ENCODE assay signal across 18 cellular contexts in the genomic region with DNA sequence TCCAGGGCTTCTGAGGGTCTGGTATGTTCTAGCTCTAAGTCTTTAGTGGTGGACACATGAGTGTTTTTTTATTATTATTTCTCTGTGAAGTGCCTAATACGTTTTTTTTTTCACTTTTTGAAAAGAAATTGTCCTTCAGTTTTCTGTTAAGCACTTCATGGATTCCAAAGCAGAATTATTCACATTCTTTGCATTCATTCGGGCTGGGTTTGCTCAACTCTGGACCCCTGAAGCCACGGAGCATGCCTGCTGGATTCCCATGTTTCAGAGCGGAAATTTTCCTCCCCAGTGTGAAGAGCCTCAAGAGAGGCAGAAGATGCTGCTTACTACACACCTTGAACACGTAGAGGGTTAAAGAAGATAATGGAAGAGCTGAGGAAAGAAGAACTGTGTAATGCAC.
DNase-seq lines count a peak whose midpoint lies in the region; ATAC-seq and TF ChIP-seq lines count a peak whose summit lies in the region.
"Had no signal": no experiment of that assay in that cellular context is flagged by ENCODE, and none has a peak within 500 bp of the region (broad histone marks: within the 10 kb centered on the region; RNA-seq: fewer than 3 reads in every experiment).

No MANE protein-coding gene starts in this region.

- peaks cover 6% of the 10 kb centered on the region for H3K9me3 Mint-ChIP-seq in endodermal cell
- H3K9me3 Mint-ChIP-seq in nephron, result peaks cover 12% of the 10 kb centered on the region
- no peaks in the 10 kb centered on the region for H3K9me3 Mint-ChIP-seq in natural killer cell treated with Interleukin-12 subunit alpha and Interleukin-12 subunit beta and Interleukin-15 and Interleukin-18, amount 100 ng/mL, for 72 hours

- no peaks in the 10 kb centered on the region for H3K27me3 ChIP-seq in endodermal cell (ENCODE audit: control insufficient read depth, insufficient read depth, low read length, poor library complexity, severe bottlenecking)
- H3K27me3 ChIP-seq: ascending aorta, MG63 had no signal

- 66 to 70% methylated on average over 5 of the region's 5 CpGs for WGBS in endodermal cell (ENCODE audit: insufficient coverage in 1 of 2, insufficient read length in 1 of 2), 2 experiments

- peak; percentile 59 for DNase-seq in AG10803 (ENCODE audit: low read depth)
- peak; percentile 8 for DNase-seq in M059J (ENCODE audit: low read depth)
- DNase-seq in endodermal cell, result peak; percentile 58
- no peak for DNase-seq in hippocampal formation (lab: John Stamatoyannopoulos, UW)
- DNase-seq in NCI-H2171 (lab: John Stamatoyannopoulos, UW), result no peak
- DNase-seq in stimulated activated CD4-positive, alpha-beta T cell treated with anti-CD3 and anti-CD28 coated beads, Interleukin-2, amount 100 ng/mL, for 24 hours, result no peak
- no peak for DNase-seq in natural killer cell treated with Interleukin-12 subunit alpha and Interleukin-12 subunit beta and Interleukin-15 and Interleukin-18, amount 100 ng/mL, for 72 hours (ENCODE audit: low spot score)
- DNase-seq: activated CD4-positive, alpha-beta T cell treated with anti-CD3 and anti-CD28 coated beads for 1 hour; activated CD8-positive, alpha-beta memory T cell treated with anti-CD3 and anti-CD28 coated beads, Interleukin-2, amount 10 ng/mL, durations not matched to agents 7 days and 5 days; AML-193; left ventricle myocardium inferior; MG63; NCI-H187; NCI-H446 treated with DMSO at 0.1 percent for 48 hours; T-helper 2 cell had no signal

- ATAC-seq in natural killer cell treated with Interleukin-12 subunit alpha and Interleukin-12 subunit beta and Interleukin-15 and Interleukin-18, amount 100 ng/mL, for 72 hours, result no peak
- ATAC-seq: activated CD8-positive, alpha-beta memory T cell treated with anti-CD3 and anti-CD28 coated beads, Interleukin-2, amount 10 ng/mL, durations not matched to agents 7 days and 5 days; Right ventricle myocardium inferior had no signal

- no peak overlapping the region for H3K27ac Mint-ChIP-seq in endodermal cell
- peak overlapping the region; percentile 14 to 83 (median 77) for H3K27ac Mint-ChIP-seq in nephron
- no peak overlapping the region for H3K27ac Mint-ChIP-seq in natural killer cell treated with Interleukin-12 subunit alpha and Interleukin-12 subunit beta and Interleukin-15 and Interleukin-18, amount 100 ng/mL, for 72 hours
- H3K27ac Mint-ChIP-seq: activated CD8-positive, alpha-beta memory T cell treated with anti-CD3 and anti-CD28 coated beads, Interleukin-2, amount 10 ng/mL, durations not matched to agents 7 days and 5 days had no signal

- H3K27me3 Mint-ChIP-seq in endodermal cell (ENCODE audit: insufficient read depth), result peaks cover 3% of the 10 kb centered on the region
- peaks cover 8% of the 10 kb centered on the region for H3K27me3 Mint-ChIP-seq in nephron (ENCODE audit: low read depth)
- H3K27me3 Mint-ChIP-seq in natural killer cell treated with Interleukin-12 subunit alpha and Interleukin-12 subunit beta and Interleukin-15 and Interleukin-18, amount 100 ng/mL, for 72 hours, result peaks cover 0 to 8% of the 10 kb centered on the region in 2 donors

- H3K4me1 ChIP-seq in endodermal cell (ENCODE audit: control insufficient read depth, insufficient read depth, low read length), result no peaks in the 10 kb centered on the region
- H3K4me1 ChIP-seq: ascending aorta, left ventricle myocardium inferior had no signal

- TF ChIP-seq CTCF in AG10803 (conservative IDR thresholded peaks at IDR 0.05; ENCODE audit: low read length) (no peak), endodermal cell (conservative IDR thresholded peaks at IDR 0.05) (no peak), nephron (IDR thresholded peaks at IDR 0.05; ENCODE audit: unreplicated experiment in 3 of 3) (no peak)

- no peaks in the 10 kb centered on the region for H3K36me3 ChIP-seq in endodermal cell (ENCODE audit: control insufficient read depth, insufficient read depth, low read length)
- H3K36me3 ChIP-seq: ascending aorta, left ventricle myocardium inferior, MG63 had no signal

- no peaks in the 10 kb centered on the region for H3K9me3 ChIP-seq in endodermal cell (ENCODE audit: control insufficient read depth, low read length)
- H3K9me3 ChIP-seq: ascending aorta, left ventricle myocardium inferior, MG63 had no signal

- H3K4me3 ChIP-seq in AG10803 (ENCODE audit: low read length), result no peak overlapping the region
- no peak overlapping the region for H3K4me3 ChIP-seq in endodermal cell (ENCODE audit: low read length)
- H3K4me3 ChIP-seq: ascending aorta, left ventricle myocardium inferior, MG63 had no signal

- no peak overlapping the region for H3K4me3 Mint-ChIP-seq in endodermal cell
- H3K4me3 Mint-ChIP-seq in nephron, result no peak overlapping the region
- H3K4me3 Mint-ChIP-seq in natural killer cell treated with Interleukin-12 subunit alpha and Interleukin-12 subunit beta and Interleukin-15 and Interleukin-18, amount 100 ng/mL, for 72 hours, result no peak overlapping the region
- H3K4me3 Mint-ChIP-seq: activated CD8-positive, alpha-beta memory T cell treated with anti-CD3 and anti-CD28 coated beads, Interleukin-2, amount 10 ng/mL, durations not matched to agents 7 days and 5 days had no signal

- H3K36me3 Mint-ChIP-seq in endodermal cell (ENCODE audit: low read depth) (peaks cover 3% of the 10 kb centered on the region), nephron (ENCODE audit: low read depth) (no peaks in the 10 kb centered on the region)
- H3K36me3 Mint-ChIP-seq in natural killer cell treated with Interleukin-12 subunit alpha and Interleukin-12 subunit beta and Interleukin-15 and Interleukin-18, amount 100 ng/mL, for 72 hours, result no peaks in the 10 kb centered on the region
- H3K36me3 Mint-ChIP-seq: activated CD8-positive, alpha-beta memory T cell treated with anti-CD3 and anti-CD28 coated beads, Interleukin-2, amount 10 ng/mL, durations not matched to agents 7 days and 5 days had no signal

- H3K9ac ChIP-seq in endodermal cell (ENCODE audit: extremely low read depth, low read length, poor library complexity, severe bottlenecking), result no peak overlapping the region

- H3K4me1 Mint-ChIP-seq in endodermal cell, result peaks cover 6% of the 10 kb centered on the region
- peaks cover 28% of the 10 kb centered on the region for H3K4me1 Mint-ChIP-seq in nephron
- H3K4me1 Mint-ChIP-seq in natural killer cell treated with Interleukin-12 subunit alpha and Interleukin-12 subunit beta and Interleukin-15 and Interleukin-18, amount 100 ng/mL, for 72 hours (ENCODE audit: low read depth in 2 of 2), result no peaks in the 10 kb centered on the region
- H3K4me1 Mint-ChIP-seq: activated CD8-positive, alpha-beta memory T cell treated with anti-CD3 and anti-CD28 coated beads, Interleukin-2, amount 10 ng/mL, durations not matched to agents 7 days and 5 days had no signal

- H3K27ac ChIP-seq in endodermal cell (ENCODE audit: low read depth, low read length), result no peak overlapping the region
- H3K27ac ChIP-seq: ascending aorta, left ventricle myocardium inferior had no signal

Comparison
In these comparisons a context has a peak if more than half of its experiments do, and no peak if none do; other contexts are left out.
1. DNase-seq: peak in AG10803 (single experiment), M059J (single experiment) and endodermal cell (single experiment); none in hippocampal formation (0 of 2), NCI-H2171 (single experiment), stimulated activated CD4-positive, alpha-beta T cell treated with anti-CD3 and anti-CD28 coated beads, Interleukin-2, amount 100 ng/mL, for 24 hours (0 of 2) and natural killer cell treated with Interleukin-12 subunit alpha and Interleukin-12 subunit beta and Interleukin-15 and Interleukin-18, amount 100 ng/mL, for 72 hours (single experiment).
2. H3K27ac Mint-ChIP-seq: peak in nephron (3 of 3); none in endodermal cell (single experiment) and natural killer cell treated with Interleukin-12 subunit alpha and Interleukin-12 subunit beta and Interleukin-15 and Interleukin-18, amount 100 ng/mL, for 72 hours (0 of 2).